Comparison of ENCODE assay signal across 34 cellular contexts in the genomic region with DNA sequence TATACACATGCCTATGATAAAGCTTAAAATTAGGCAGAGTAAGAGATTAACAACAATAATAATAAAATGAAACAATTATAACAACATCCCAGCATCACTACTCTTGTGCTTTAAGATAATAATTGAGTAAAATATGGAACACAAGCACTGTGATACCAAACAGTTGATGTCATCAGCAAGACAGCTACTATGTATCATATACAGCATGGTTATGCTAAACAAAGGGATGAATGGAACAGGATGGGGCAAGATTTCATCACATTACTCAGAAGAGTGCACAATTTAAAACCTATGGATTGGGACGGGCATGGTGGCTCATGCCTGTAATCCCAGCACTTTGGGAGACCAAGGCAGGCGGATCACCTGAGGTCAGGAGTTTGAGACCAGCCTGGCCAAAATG.
"Had no signal": no experiment of that assay in that cellular context is flagged by ENCODE, and none has a peak within 500 bp of the region (broad histone marks: within the 10 kb centered on the region; RNA-seq: fewer than 3 reads in every experiment).

No MANE protein-coding gene starts in this region.

- H3K4me3 ChIP-seq: MG63 had no signal

- H3K27me3 ChIP-seq: MG63 had no signal

- H3K9ac ChIP-seq: KMS-11 had no signal

- H3K9me3 ChIP-seq: MG63 had no signal

- H3K4me2 ChIP-seq: KMS-11 had no signal

- H3K27ac ChIP-seq: KMS-11 had no signal

- DNase-seq: Karpas-422, Kasumi-1, MG63, MM.1S, MV-4-11, NCI-H1048, NCI-H1092, NCI-H1092 treated with DMSO at 0.1 percent for 48 hours, NCI-H1105, NCI-H1105 treated with DMSO at 0.1 percent for 48 hours, NCI-H1417, NCI-H1417 treated with DMSO at 0.1 percent for 48 hours, NCI-H1436, NCI-H1436 treated with DMSO at 0.1 percent for 48 hours, NCI-H146, NCI-H1694, NCI-H1694 treated with DMSO at 0.1 percent for 48 hours, NCI-H187, NCI-H187 treated with DMSO at 0.1 percent for 48 hours, NCI-H1930, NCI-H2029, NCI-H2029 treated with DMSO at 0.1 percent for 48 hours, NCI-H2081, NCI-H2081 treated with DMSO at 0.1 percent for 48 hours, NCI-H2107, NCI-H2171, NCI-H2171 treated with DMSO at 0.1 percent for 48 hours, NCI-H2227 treated with DMSO at 0.1 percent for 48 hours, NCI-H226, NCI-H345, NCI-H446, NCI-H446 treated with DMSO at 0.1 percent for 48 hours, NCI-H510A had no signal

- H3K36me3 ChIP-seq: MG63 had no signal
